Comparison of ENCODE assay signal across 22 cellular contexts in the genomic region with DNA sequence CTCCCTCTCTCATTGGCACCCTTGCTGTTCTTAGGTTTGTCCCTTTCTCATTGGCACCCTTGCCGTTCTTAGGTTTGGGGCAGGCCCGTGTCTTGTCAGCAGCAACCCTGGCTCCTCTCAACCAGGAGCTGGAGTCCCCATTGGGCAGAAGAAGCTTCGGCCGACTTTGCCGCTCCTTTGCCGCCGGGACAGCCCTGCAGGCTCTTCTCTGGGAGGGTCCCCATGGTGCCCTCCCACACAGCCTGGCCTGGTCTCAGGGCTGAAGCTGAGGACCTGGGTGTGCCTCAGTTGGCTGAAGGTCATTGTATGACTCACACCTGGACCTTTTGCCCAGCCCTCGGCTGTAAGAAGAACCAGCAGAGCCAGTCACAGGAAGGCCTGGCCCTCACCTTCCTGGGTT. TPM values are rescaled to one million over a fixed set of nuclear protein-coding genes. Genes with fewer than 3 reads are reported as not detected.
DNase-seq lines count a peak whose midpoint lies in the region; FAIRE-seq and TF ChIP-seq lines count a peak whose summit lies in the region.
"Had no signal": no experiment of that assay in that cellular context is flagged by ENCODE, and none has a peak within 500 bp of the region (broad histone marks: within the 10 kb centered on the region; RNA-seq: fewer than 3 reads in every experiment).

No MANE protein-coding gene starts in this region.

- no TSS peak for BruUV-seq in mammary epithelial cell (replicated peaks; lab: Mats Ljungman, UMichigan)

- H3K4me1 ChIP-seq in mammary epithelial cell (ENCODE audit: insufficient read depth, low read length) (peaks cover 16% of the 10 kb centered on the region), keratinocyte (ENCODE audit: control insufficient read depth, extremely low read depth, insufficient read depth, low read length) (peaks cover 33% of the 10 kb centered on the region), small intestine (ENCODE audit: control insufficient read depth in 2 of 2, insufficient read depth in 1 of 2, low read depth in 1 of 2, low read length in 1 of 2) (peaks cover 0 to 6% of the 10 kb centered on the region in 2 donors)
- H3K4me1 ChIP-seq: HAP-1, SJCRH30 had no signal

- no peaks in the 10 kb centered on the region for H3K9me1 ChIP-seq in keratinocyte (ENCODE audit: control insufficient read depth, extremely low read depth, insufficient read depth, low read length)

- FAIRE-seq in keratinocyte (lab: Jason Lieb, UNC) (no peak), small intestine (lab: Jason Lieb, UNC) (no peak)
- FAIRE-seq: D721Med had no signal

- CTCF ChIA-PET in mammary epithelial cell (lab: Charles Lee; ENCODE audit: low non-redundant PET): no interaction called here

- no peaks in the 10 kb centered on the region for H3K27me3 ChIP-seq in mammary epithelial cell (ENCODE audit: insufficient read depth, low read length)
- no peaks in the 10 kb centered on the region for H3K27me3 ChIP-seq in keratinocyte (ENCODE audit: control insufficient read depth, extremely low read depth, insufficient read depth, low read length)
- H3K27me3 ChIP-seq in small intestine (ENCODE audit: control insufficient read depth in 2 of 2, insufficient read depth in 2 of 2, low read length in 2 of 2): no peaks in the 10 kb centered on the region
- H3K27me3 ChIP-seq: SJCRH30 had no signal

- DNase-seq in GM03348 (ENCODE audit: low spot score) (peak; percentile 48), mammary epithelial cell (peak; percentile 66), keratinocyte (ENCODE audit: low read depth, low spot score) (no peak), small intestine (peak; percentile 90), D341Med (ENCODE audit: low spot score) (no peak), NCI-H2029 treated with DMSO at 0.1 percent for 48 hours (lab: John Stamatoyannopoulos, UW) (no peak), kidney glomerular epithelial cell (lab: John Stamatoyannopoulos, UW) (no peak), CD1c-positive myeloid dendritic cell (ENCODE audit: extremely low spot score) (no peak)
- DNase-seq: activated CD4-positive, alpha-beta T cell treated with anti-CD3 and anti-CD28 coated beads for 36 hours; activated effector memory CD4-positive, alpha-beta T cell treated with anti-CD3 and anti-CD28 coated beads, Interleukin-2, amount 50 U/mL, for 16 hours; anterior cingulate cortex; cortex of kidney; esophagus squamous epithelium; NCI-H187 treated with DMSO at 0.1 percent for 48 hours; NCI-H446; SJCRH30; stimulated activated CD4-positive, alpha-beta T cell treated with anti-CD3 and anti-CD28 coated beads, Interleukin-2, amount 100 ng/mL, for 24 hours; substantia nigra; T-helper 9 cell had no signal

- intact Hi-C loops in mammary epithelial cell (cut with micrococcal nuclease): no loop called here

- TF ChIP-seq CTCF in mammary epithelial cell (conservative IDR thresholded peaks at IDR 0.05 in 1 of 2, IDR thresholded peaks at IDR 0.05 in 1 of 2; ENCODE audit: extremely low read depth in 1 of 2, insufficient read depth in 1 of 2, low read depth in 1 of 2, low read length in 2 of 2) (no peak), keratinocyte (optimal IDR thresholded peaks at IDR 0.05 in 1 of 3, IDR thresholded peaks at IDR 0.05 in 1 of 3, conservative IDR thresholded peaks at IDR 0.05 in 1 of 3; ENCODE audit: extremely low read depth in 1 of 3, insufficient read depth in 2 of 3, low read length in 3 of 3) (no peak)

- H4K20me1 ChIP-seq in mammary epithelial cell (ENCODE audit: insufficient read depth, low read length): peaks cover under 1% of the 10 kb centered on the region
- H4K20me1 ChIP-seq in keratinocyte (ENCODE audit: control insufficient read depth, extremely low read depth, insufficient read depth, low read length): no peaks in the 10 kb centered on the region

- H3K79me2 ChIP-seq in mammary epithelial cell (ENCODE audit: insufficient read depth, low read length): peaks cover 95% of the 10 kb centered on the region
- peaks cover 69% of the 10 kb centered on the region for H3K79me2 ChIP-seq in keratinocyte (ENCODE audit: control insufficient read depth, insufficient read depth, low read length)

- dilution Hi-C loops in mammary epithelial cell (cut with HindIII; ENCODE audit: low sequenced_read_pairs): no loop called here
- dilution Hi-C loops in keratinocyte (cut with MboI; ENCODE audit: extremely low pct_ligation_motif_present, low sequenced_read_pairs): no loop called here

- H3K9ac ChIP-seq in mammary epithelial cell (ENCODE audit: insufficient read depth, low read length): no peak overlapping the region
- H3K9ac ChIP-seq in keratinocyte (ENCODE audit: control insufficient read depth, extremely low read depth, insufficient read depth, low read length): no peak overlapping the region

- in situ Hi-C loops in mammary epithelial cell (cut with MboI; ENCODE audit: low sequenced_read_pairs in 2 of 2): no loop called here

- H3K9me3 ChIP-seq in mammary epithelial cell (replicated peaks; ENCODE audit: insufficient read depth, low read length) (no peaks in the 10 kb centered on the region), keratinocyte (ENCODE audit: control insufficient read depth, low read depth, low read length) (no peaks in the 10 kb centered on the region), small intestine (ENCODE audit: control insufficient read depth, low read depth) (no peaks in the 10 kb centered on the region)
- H3K9me3 ChIP-seq: esophagus squamous epithelium, HAP-1, SJCRH30 had no signal

- no peak overlapping the region for H3K4me3 ChIP-seq in mammary epithelial cell (replicated peaks in 1 of 3; ENCODE audit: insufficient read depth in 1 of 3, low read depth in 2 of 3, low read length in 3 of 3)
- H3K4me3 ChIP-seq in keratinocyte (ENCODE audit: control insufficient read depth in 2 of 3, extremely low read depth in 1 of 3, insufficient read depth in 2 of 3, low read depth in 1 of 3, low read length in 3 of 3): no peak overlapping the region
- no peak overlapping the region for H3K4me3 ChIP-seq in small intestine (ENCODE audit: low read depth in 1 of 2, low read length in 2 of 2)
- H3K4me3 ChIP-seq: esophagus squamous epithelium, HAP-1, SJCRH30 had no signal

- no peaks in the 10 kb centered on the region for H3K36me3 ChIP-seq in mammary epithelial cell (ENCODE audit: insufficient read depth, low read length)
- no peaks in the 10 kb centered on the region for H3K36me3 ChIP-seq in keratinocyte (ENCODE audit: control insufficient read depth in 2 of 2, extremely low read depth in 1 of 2, insufficient read depth in 2 of 2, low read length in 2 of 2)
- H3K36me3 ChIP-seq in small intestine (ENCODE audit: control insufficient read depth in 2 of 2, insufficient read depth in 2 of 2, low read length in 2 of 2): no peaks in the 10 kb centered on the region
- H3K36me3 ChIP-seq: esophagus squamous epithelium, HAP-1, SJCRH30 had no signal

- no peak overlapping the region for H2AFZ ChIP-seq in mammary epithelial cell (ENCODE audit: low read depth, low read length)
- no peak overlapping the region for H2AFZ ChIP-seq in keratinocyte (ENCODE audit: control insufficient read depth, low read length)

- WGBS in mammary epithelial cell (ENCODE audit: low coverage, missing lambda C conversion rate): 67% methylated on average over 4 of the region's 8 CpGs
- 61 to 77% (median 72%) methylated on average over 8 of the region's 8 CpGs for WGBS in small intestine, 3 donors

- H3K4me2 ChIP-seq in mammary epithelial cell (ENCODE audit: insufficient read depth, low read depth, low read length) (no peak overlapping the region), keratinocyte (ENCODE audit: control insufficient read depth, extremely low read depth, insufficient read depth, low read depth, low read length) (peak overlapping the region; percentile 44)

- H3K27ac ChIP-seq in mammary epithelial cell (ENCODE audit: insufficient read depth, low read depth, low read length) (peak overlapping the region; percentile 43), keratinocyte (ENCODE audit: control insufficient read depth, insufficient read depth, low read length) (peak overlapping the region; percentile 41), small intestine (ENCODE audit: low read depth in 1 of 2, low read length in 1 of 2) (peak overlapping the region; percentile 88 to 97)
- H3K27ac ChIP-seq: SJCRH30 had no signal

RNA-seq across cellular contexts. Expression of gene PPP1R14C, which starts 59.6 kb away (rescaled TPM):
- total RNA-seq in mammary epithelial cell: 10 to 100 TPM; 46.8 to 56.2 TPM
- polyA plus RNA-seq in mammary epithelial cell (32.2 TPM), keratinocyte (35.4 to 50.6 TPM (median 43.7 TPM) in 3 replicates), small intestine (10 to 100 TPM; 10.7 to 14.3 (median 12.2) TPM)
- polyA minus RNA-seq in mammary epithelial cell (45.3 TPM), keratinocyte (6.7 to 26.4 TPM (median 23.0 TPM) in 3 replicates)
- 116 TPM for polyA plus RNA-seq in keratinocyte (2011; ENCODE audit: low read depth)
- polyA plus RNA-seq in keratinocyte (2011; cell fraction: cytosol; rRNA removed): 44.1 and 64.6 TPM in 2 replicates
- 28.6 and 39.7 TPM in 2 replicates for polyA plus RNA-seq in keratinocyte (2011; cell fraction: nucleus; rRNA removed)
- 39.7 and 113 TPM in 2 replicates for polyA plus RNA-seq in keratinocyte (2012; ENCODE audit: low replicate concordance)
- 26.1 TPM for polyA minus RNA-seq in keratinocyte (2011; cell fraction: cytosol; rRNA and poly(A)+ RNA removed)
- polyA minus RNA-seq in keratinocyte (2011; cell fraction: nucleus; rRNA and poly(A)+ RNA removed): 12.0 and 20.9 TPM in 2 replicates
- total RNA-seq: lung microvascular endothelial cell, SJCRH30 had no signal

Comparison
In these comparisons a context has a peak if more than half of its experiments do, and no peak if none do; other contexts are left out.
1. DNase-seq: peak in GM03348 (single experiment), mammary epithelial cell (single experiment) and small intestine (single experiment); none in keratinocyte (single experiment), D341Med (single experiment), NCI-H2029 treated with DMSO at 0.1 percent for 48 hours (single experiment), kidney glomerular epithelial cell (single experiment) and CD1c-positive myeloid dendritic cell (single experiment).
2. H3K27ac ChIP-seq: peak in every context shown above with its lines; median percentile 92 in small intestine; 43 in mammary epithelial cell; 41 in keratinocyte.